Comparison of ENCODE assay signal across 8 cellular contexts in the genomic region with DNA sequence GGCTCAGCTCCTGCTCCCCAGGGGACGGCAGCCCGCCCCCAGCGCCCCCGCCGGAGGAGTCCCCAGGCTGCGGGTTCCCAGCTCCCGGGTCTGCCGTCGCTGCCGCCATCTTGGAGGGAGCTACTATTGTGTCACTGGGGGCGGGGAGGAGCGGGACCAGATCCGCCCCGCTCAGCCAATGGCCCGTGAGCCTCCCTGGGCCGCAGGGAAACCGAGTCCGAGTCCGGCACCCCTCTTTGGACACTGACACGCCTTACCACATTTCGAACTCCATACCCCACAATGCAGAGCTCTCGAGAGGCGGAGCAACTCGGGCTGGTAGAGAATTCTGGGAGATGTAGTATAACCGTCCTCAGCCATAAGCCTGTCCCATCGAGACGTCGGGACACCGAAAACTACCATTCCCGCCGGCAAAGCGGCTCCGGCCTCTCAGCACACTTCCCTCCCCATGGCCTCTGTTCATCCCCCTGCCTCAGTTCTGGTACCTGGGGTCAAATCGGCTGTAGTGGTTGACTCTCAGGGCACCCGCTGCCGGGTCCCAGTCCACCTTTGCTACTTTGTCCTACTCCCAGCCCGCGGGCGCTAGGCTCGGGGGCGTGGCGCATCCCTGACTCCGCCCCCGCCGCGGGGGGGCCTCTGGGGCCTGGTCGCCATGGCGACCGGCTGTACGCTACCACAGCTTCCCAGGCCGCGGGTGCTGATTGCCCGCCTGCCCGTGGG. TPM values are rescaled to one million over a fixed set of nuclear protein-coding genes. Genes with fewer than 3 reads are reported as not detected.
DNase-seq lines count a peak whose midpoint lies in the region; ATAC-seq, FAIRE-seq and TF ChIP-seq lines count a peak whose summit lies in the region.

A gene (minus strand): TSS at position 133 of the 720 bp plus-strand sequence. CDS start 24 bp downstream, at position 109.
A gene with protein sequence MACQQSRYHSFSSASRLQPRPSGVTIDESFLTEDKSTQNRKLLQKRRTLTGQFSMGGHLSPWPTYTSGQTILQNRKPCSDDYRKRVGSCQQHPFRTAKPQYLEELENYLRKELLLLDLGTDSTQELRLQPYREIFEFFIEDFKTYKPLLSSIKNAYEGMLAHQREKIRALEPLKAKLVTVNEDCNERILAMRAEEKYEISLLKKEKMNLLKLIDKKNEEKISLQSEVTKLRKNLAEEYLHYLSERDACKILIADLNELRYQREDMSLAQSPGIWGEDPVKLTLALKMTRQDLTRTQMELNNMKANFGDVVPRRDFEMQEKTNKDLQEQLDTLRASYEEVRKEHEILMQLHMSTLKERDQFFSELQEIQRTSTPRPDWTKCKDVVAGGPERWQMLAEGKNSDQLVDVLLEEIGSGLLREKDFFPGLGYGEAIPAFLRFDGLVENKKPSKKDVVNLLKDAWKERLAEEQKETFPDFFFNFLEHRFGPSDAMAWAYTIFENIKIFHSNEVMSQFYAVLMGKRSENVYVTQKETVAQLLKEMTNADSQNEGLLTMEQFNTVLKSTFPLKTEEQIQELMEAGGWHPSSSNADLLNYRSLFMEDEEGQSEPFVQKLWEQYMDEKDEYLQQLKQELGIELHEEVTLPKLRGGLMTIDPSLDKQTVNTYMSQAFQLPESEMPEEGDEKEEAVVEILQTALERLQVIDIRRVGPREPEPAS (plus strand): TSS at position 462 of the 720 bp plus-strand sequence. CDS start 261 bp downstream, outside the sequence.

- peak; percentile 52 for FAIRE-seq in astrocyte (lab: Jason Lieb, UNC)
- peak; percentile 74 for FAIRE-seq in urothelium cell line (lab: Jason Lieb, UNC)

- peak within 1 kb of the TSS; percentile 95 for H3K4me3 Mint-ChIP-seq in T-helper 2 cell treated with Interferon-gamma antibody and Interleukin-4, amounts not matched to agents 5 μg/mL and 100 μg/mL, for 36 hours
- H3K4me3 Mint-ChIP-seq in astrocyte (ENCODE audit: unreplicated experiment), result peak within 1 kb of the TSS; percentile 95

- peak within 1 kb of the TSS; percentile 97 for H3K4me3 ChIP-seq in astrocyte (ENCODE audit: insufficient read depth, low read depth, low read length)
- H3K4me3 ChIP-seq in right cardiac atrium (ENCODE audit: low read length), result peak within 1 kb of the TSS; percentile 69
- H3K4me3 ChIP-seq in psoas muscle, result peak within 1 kb of the TSS; percentile 88

- H3K9ac ChIP-seq in astrocyte (ENCODE audit: low read length), result peak within 1 kb of the TSS; percentile 93

- intact Hi-C loops in right cardiac atrium (cut with DNase I), result loop anchor here in 1 of 4 donors (10.0 kb wide), 1 partner anchor 132 kb away; no protein-coding TSS in a partner anchor
- intact Hi-C loops in psoas muscle (cut with DNase I), result loop anchor here (5.0 kb wide), 1 partner anchor 134 kb away; no protein-coding TSS in a partner anchor

- H3K27ac ChIP-seq in astrocyte (ENCODE audit: low read depth, low read length), result peak within 1 kb of the TSS; percentile 73
- peak within 1 kb of the TSS; percentile 61 for H3K27ac ChIP-seq in right cardiac atrium (ENCODE audit: low read length)
- peak within 1 kb of the TSS; percentile 91 for H3K27ac ChIP-seq in psoas muscle

- H3K27ac Mint-ChIP-seq in T-helper 2 cell treated with Interferon-gamma antibody and Interleukin-4, amounts not matched to agents 5 μg/mL and 100 μg/mL, for 36 hours, result peak within 1 kb of the TSS; percentile 89
- H3K27ac Mint-ChIP-seq in astrocyte (ENCODE audit: unreplicated experiment), result peak within 1 kb of the TSS; percentile 44

- H3K9me3 ChIP-seq in astrocyte (ENCODE audit: insufficient read depth, low read depth, low read length) (no peaks in the 10 kb centered on the region), right cardiac atrium (ENCODE audit: control insufficient read depth, low read length) (no peaks in the 10 kb centered on the region), psoas muscle (no peaks in the 10 kb centered on the region)

- H3K27me3 ChIP-seq in astrocyte (ENCODE audit: insufficient read depth, low read length) (no peaks in the 10 kb centered on the region), right cardiac atrium (ENCODE audit: control insufficient read depth, insufficient read depth) (no peaks in the 10 kb centered on the region), psoas muscle (ENCODE audit: insufficient read depth in 3 of 3, low read length in 2 of 3) (no peaks in the 10 kb centered on the region)

- ATAC-seq in GM18505 (IDR thresholded peaks at IDR 0.05; ENCODE audit: unreplicated experiment) (peak; percentile 86), HG02970 (IDR thresholded peaks at IDR 0.05; ENCODE audit: low FRiP score, unreplicated experiment) (peak; percentile 90), right cardiac atrium (peak; percentile 99), psoas muscle (peak; percentile 93 to 98 (median 96))

- peaks cover 36% of the 10 kb centered on the region for H3K4me1 Mint-ChIP-seq in T-helper 2 cell treated with Interferon-gamma antibody and Interleukin-4, amounts not matched to agents 5 μg/mL and 100 μg/mL, for 36 hours (ENCODE audit: low read depth)
- H3K4me1 Mint-ChIP-seq in astrocyte (ENCODE audit: low read depth, unreplicated experiment), result peaks cover 12% of the 10 kb centered on the region

- DNase-seq in NCI-H187 treated with DMSO at 0.1 percent for 48 hours (lab: John Stamatoyannopoulos, UW), result peak; percentile 79
- DNase-seq in T-helper 2 cell treated with Interferon-gamma antibody and Interleukin-4, amounts not matched to agents 5 μg/mL and 100 μg/mL, for 36 hours (ENCODE audit: low spot score), result peak; percentile 97
- DNase-seq in astrocyte (ENCODE audit: low read depth), result peak; percentile 98
- peak; percentile 97 to 98 (median 98) for DNase-seq in right cardiac atrium
- DNase-seq in psoas muscle, result peak; percentile 97 to 99
- DNase-seq in urothelium cell line (ENCODE audit: low spot score), result peak; percentile 97

- TF ChIP-seq POLR2A in GM18505 (IDR thresholded peaks at IDR 0.05; ENCODE audit: borderline replicate concordance, extremely low read depth, insufficient read depth, insufficient read length), result peak; percentile 90

- H3K79me2 ChIP-seq in astrocyte (ENCODE audit: insufficient read depth, low read length), result peaks cover 43% of the 10 kb centered on the region

- H3K36me3 ChIP-seq in astrocyte (ENCODE audit: insufficient read depth, low read length), result peaks cover 7% of the 10 kb centered on the region
- peaks cover 3 to 30% of the 10 kb centered on the region in 2 donors for H3K36me3 ChIP-seq in psoas muscle (ENCODE audit: insufficient read depth in 1 of 2, low read depth in 1 of 2)

- WGBS in right cardiac atrium, result under 1% methylated on average over 54 of the region's 54 CpGs
- 0% methylated on average over 51 to 54 of the region's 54 CpGs for WGBS in psoas muscle, 3 donors

- peaks cover 29% of the 10 kb centered on the region for H4K20me1 ChIP-seq in astrocyte (ENCODE audit: insufficient read depth, low read length)

- peak within 1 kb of the TSS; percentile 97 for H3K4me2 ChIP-seq in astrocyte (ENCODE audit: low read length)

- peaks cover 8% of the 10 kb centered on the region for H3K4me1 ChIP-seq in astrocyte (ENCODE audit: insufficient read depth, low read length)
- H3K4me1 ChIP-seq in right cardiac atrium (ENCODE audit: control insufficient read depth, insufficient read depth, low read length), result peaks cover 3% of the 10 kb centered on the region
- H3K4me1 ChIP-seq in psoas muscle, result peaks cover 22% of the 10 kb centered on the region

- no peaks in the 10 kb centered on the region for H3K27me3 Mint-ChIP-seq in T-helper 2 cell treated with Interferon-gamma antibody and Interleukin-4, amounts not matched to agents 5 μg/mL and 100 μg/mL, for 36 hours (ENCODE audit: low read depth)
- no peaks in the 10 kb centered on the region for H3K27me3 Mint-ChIP-seq in astrocyte (ENCODE audit: low read depth, unreplicated experiment)

- no peak for TF ChIP-seq CTCF in astrocyte (IDR thresholded peaks at IDR 0.05; ENCODE audit: insufficient read depth, low read depth, low read length)
- TF ChIP-seq CTCF in psoas muscle (IDR thresholded peaks at IDR 0.05), result no peak

- H2AFZ ChIP-seq in astrocyte (ENCODE audit: low read depth, low read length), result peak within 1 kb of the TSS; percentile 98

- no peaks in the 10 kb centered on the region for H3K9me3 Mint-ChIP-seq in T-helper 2 cell treated with Interferon-gamma antibody and Interleukin-4, amounts not matched to agents 5 μg/mL and 100 μg/mL, for 36 hours
- H3K9me3 Mint-ChIP-seq in astrocyte (ENCODE audit: unreplicated experiment), result no peaks in the 10 kb centered on the region

- peaks cover 27% of the 10 kb centered on the region for H3K36me3 Mint-ChIP-seq in T-helper 2 cell treated with Interferon-gamma antibody and Interleukin-4, amounts not matched to agents 5 μg/mL and 100 μg/mL, for 36 hours (ENCODE audit: low read depth)
- peaks cover 14% of the 10 kb centered on the region for H3K36me3 Mint-ChIP-seq in astrocyte (ENCODE audit: low read depth, unreplicated experiment)

RNA-seq across cellular contexts. Expression of the first gene that starts in this region (rescaled TPM):
- 14.2 and 15.7 TPM in 2 replicates for total RNA-seq in astrocyte
- 10 to 100 TPM; 11.1 to 16.3 (median 12.4) TPM for total RNA-seq in right cardiac atrium
- 6.9 TPM for polyA plus RNA-seq in right cardiac atrium
- 10 to 100 TPM; 17.6 to 27.9 (median 25.2) TPM for total RNA-seq in psoas muscle
- polyA plus RNA-seq in psoas muscle, result 10 to 100 TPM in 2 of 3 donors, 1 to 10 TPM in 1; 9.1 to 16.3 (median 11.1) TPM

RNA-seq across cellular contexts. Expression of the second gene that starts in this region (rescaled TPM):
- 1.3 and 1.5 TPM in 2 replicates for total RNA-seq in astrocyte
- under 1 TPM; 0.56 to 0.94 (median 0.79) TPM for total RNA-seq in right cardiac atrium
- polyA plus RNA-seq in right cardiac atrium, result 1.1 TPM
- under 1 TPM; 0.29 to 0.88 (median 0.60) TPM for total RNA-seq in psoas muscle
- 1 to 10 TPM in 1 of 3 donors, under 1 TPM in 2; 0.27 to 1.4 (median 0.65) TPM for polyA plus RNA-seq in psoas muscle

Comparison
In these comparisons a context has a peak if more than half of its experiments do, and no peak if none do; other contexts are left out.
1. Peak in every context shown above with its lines: DNase-seq, ATAC-seq, H3K4me3 ChIP-seq and H3K27ac ChIP-seq.